ENCODE assay signal across 35 cellular contexts in genomic region chr17:58275417-58275816, GRCh38. TPM values are rescaled to one million over a fixed set of nuclear protein-coding genes. Genes with fewer than 3 reads are reported as not detected.
"Had no signal": no experiment of that assay in that cellular context is flagged by ENCODE, and none has a peak within 500 bp of the region (broad histone marks: within the 10 kb centered on the region; RNA-seq: fewer than 3 reads in every experiment).

No MANE protein-coding gene starts in this region.

- H3K36me3 Mint-ChIP-seq: activated CD8-positive, alpha-beta memory T cell treated with anti-CD3 and anti-CD28 coated beads, Interleukin-2, amount 10 ng/mL, durations not matched to agents 7 days and 5 days; activated naive CD4-positive, alpha-beta T cell treated with anti-CD3 and anti-CD28 coated beads, Interleukin-2, amount 10 ng/mL, durations not matched to agents 7 days and 5 days; activated naive CD8-positive, alpha-beta T cell; brain had no signal

- H3K27ac ChIP-seq: Peyer's patch, WERI-Rb-1 had no signal

- H3K9me3 Mint-ChIP-seq: activated CD4-positive, alpha-beta memory T cell treated with anti-CD3 and anti-CD28 coated beads, Interleukin-2, amount 10 ng/mL, durations not matched to agents 7 days and 5 days; activated naive CD4-positive, alpha-beta T cell treated with anti-CD3 and anti-CD28 coated beads, Interleukin-2, amount 10 ng/mL, durations not matched to agents 7 days and 5 days; activated naive CD8-positive, alpha-beta T cell treated with anti-CD3 and anti-CD28 coated beads, Interleukin-2, amount 50 U/mL, for 24 hours had no signal

- H3K9me3 ChIP-seq: MG63, Peyer's patch had no signal

- H3K36me3 ChIP-seq: MG63, Peyer's patch, WERI-Rb-1 had no signal

- H3K27ac Mint-ChIP-seq: activated CD4-positive, alpha-beta memory T cell treated with anti-CD3 and anti-CD28 coated beads, Interleukin-2, amount 10 ng/mL, durations not matched to agents 7 days and 5 days; activated CD8-positive, alpha-beta memory T cell treated with anti-CD3 and anti-CD28 coated beads, Interleukin-2, amount 10 ng/mL, durations not matched to agents 7 days and 5 days; activated naive CD4-positive, alpha-beta T cell treated with anti-CD3 and anti-CD28 coated beads, Interleukin-2, amount 10 ng/mL, durations not matched to agents 7 days and 5 days; activated naive CD8-positive, alpha-beta T cell; activated naive CD8-positive, alpha-beta T cell treated with anti-CD3 and anti-CD28 coated beads, Interleukin-2, amount 50 U/mL, for 24 hours; brain had no signal

- DNase-seq: activated CD4-positive, alpha-beta memory T cell treated with anti-CD3 and anti-CD28 coated beads, Interleukin-2, amount 10 ng/mL, durations not matched to agents 7 days and 5 days; activated CD4-positive, alpha-beta T cell treated with anti-CD3 and anti-CD28 coated beads for 1 hour; activated CD4-positive, alpha-beta T cell treated with anti-CD3 and anti-CD28 coated beads for 48 hours; activated CD4-positive, CD25-positive, alpha-beta regulatory T cell; activated CD8-positive, alpha-beta memory T cell treated with anti-CD3 and anti-CD28 coated beads, Interleukin-2, amount 10 ng/mL, durations not matched to agents 7 days and 5 days; activated CD8-positive, alpha-beta memory T cell treated with anti-CD3 and anti-CD28 coated beads, Interleukin-2, amount 50 U/mL, for 48 hours; activated effector memory CD4-positive, alpha-beta T cell treated with Interleukin-2 at 50 U/mL for 16 hours; activated naive CD4-positive, alpha-beta T cell treated with anti-CD3 and anti-CD28 coated beads, Interleukin-2, amount 10 ng/mL, durations not matched to agents 7 days and 5 days; activated naive CD8-positive, alpha-beta T cell treated with anti-CD3 and anti-CD28 coated beads, Interleukin-2, amount 50 U/mL, for 24 hours; activated T-cell treated with anti-CD3 and anti-CD28 coated beads, Interleukin-2, amount 50 U/mL, for 48 hours; anterior cingulate cortex; caudate nucleus; Karpas-422; MG63; NCI-H1092; NCI-H1436 treated with DMSO at 0.1 percent for 48 hours; NCI-H1694 treated with DMSO at 0.1 percent for 48 hours; NCI-H2029; NCI-H345; NCI-H526; NCI-H748 treated with DMSO at 0.1 percent for 48 hours; NK-92 treated with Interleukin-12 subunit alpha and Interleukin-12 subunit beta, amount 100 ng/mL, for 24 hours; PC-3; Peyer's patch; RPMI8226; SIG-M5; T1000; WERI-Rb-1 had no signal

- H3K4me3 ChIP-seq: MG63, Peyer's patch had no signal

- H3K4me3 Mint-ChIP-seq: activated CD4-positive, alpha-beta memory T cell treated with anti-CD3 and anti-CD28 coated beads, Interleukin-2, amount 10 ng/mL, durations not matched to agents 7 days and 5 days; activated CD8-positive, alpha-beta memory T cell treated with anti-CD3 and anti-CD28 coated beads, Interleukin-2, amount 10 ng/mL, durations not matched to agents 7 days and 5 days; activated naive CD4-positive, alpha-beta T cell treated with anti-CD3 and anti-CD28 coated beads, Interleukin-2, amount 10 ng/mL, durations not matched to agents 7 days and 5 days; activated naive CD8-positive, alpha-beta T cell; activated naive CD8-positive, alpha-beta T cell treated with anti-CD3 and anti-CD28 coated beads, Interleukin-2, amount 50 U/mL, for 24 hours; brain had no signal

- H3K27me3 ChIP-seq: MG63, Peyer's patch had no signal

RNA-seq across cellular contexts. Expression of gene MPO, which starts 5.3 kb away (rescaled TPM):
- total RNA-seq: bronchial epithelial cell; NCI-H460; PC-3; SK-MEL-5; T-helper 2 cell treated with Interferon-gamma antibody and Interleukin-4, amounts not matched to agents 100 ng/mL and 5 ng/mL, for 36 hours had no signal

RNA-seq across cellular contexts. Expression of gene LPO, which starts 37.0 kb away (rescaled TPM):
- total RNA-seq: activated CD4-positive, alpha-beta memory T cell treated with anti-CD3 and anti-CD28 coated beads, Interleukin-2, amount 10 ng/mL, durations not matched to agents 7 days and 5 days; activated CD8-positive, alpha-beta memory T cell treated with anti-CD3 and anti-CD28 coated beads, Interleukin-2, amount 10 ng/mL, durations not matched to agents 7 days and 5 days; bronchial epithelial cell; PC-3; SK-MEL-5; T-helper 1 cell treated with Interleukin-12 subunit alpha and Interleukin-12 subunit beta and Interleukin-4 antibody, amounts not matched to agents 30 ng/mL and 1 ng/mL, for 36 hours; T-helper 2 cell treated with Interferon-gamma antibody and Interleukin-4, amounts not matched to agents 100 ng/mL and 5 ng/mL, for 36 hours had no signal

RNA-seq across cellular contexts. Expression of gene TSPOAP1, which starts 53.2 kb away (rescaled TPM):
- total RNA-seq: NCI-H460, SK-MEL-5 had no signal
